8 cellular contexts compared by ENCODE assay signal in genomic region chr16:31142109-31143035, GRCh38. TPM values are rescaled to one million over a fixed set of nuclear protein-coding genes. Genes with fewer than 3 reads are reported as not detected.
DNase-seq lines count a peak whose midpoint lies in the region; ATAC-seq and TF ChIP-seq lines count a peak whose summit lies in the region.

No MANE protein-coding gene starts in this region.

- H3K27me3 Mint-ChIP-seq in T-helper 1 cell treated with Interleukin-12 subunit alpha and Interleukin-12 subunit beta and Interleukin-4 antibody, amounts not matched to agents 30 μg/mL and 1 μg/mL, for 36 hours (ENCODE audit: low read depth): peaks cover 9% of the 10 kb centered on the region

- no peaks in the 10 kb centered on the region for H3K9me3 ChIP-seq in right atrium auricular region
- H3K9me3 ChIP-seq in uterus: no peaks in the 10 kb centered on the region

- H3K9me3 Mint-ChIP-seq in T-helper 1 cell treated with Interleukin-12 subunit alpha and Interleukin-12 subunit beta and Interleukin-4 antibody, amounts not matched to agents 30 μg/mL and 1 μg/mL, for 36 hours: no peaks in the 10 kb centered on the region

- peak; percentile 98 to 99 for TF ChIP-seq CTCF in right atrium auricular region (IDR thresholded peaks at IDR 0.05)
- peak; percentile 94 to 99 (median 97) for TF ChIP-seq CTCF in uterus (IDR thresholded peaks at IDR 0.05)

- peak; percentile 93 for DNase-seq in NCI-H1694 (lab: John Stamatoyannopoulos, UW)
- peak; percentile 98 for DNase-seq in right atrium auricular region (ENCODE audit: low spot score)
- peak; percentile 93 for DNase-seq in pulmonary artery endothelial cell (ENCODE audit: low read depth, low spot score)
- DNase-seq in uterus: peak; percentile 99

- no peaks in the 10 kb centered on the region for H3K36me3 ChIP-seq in right atrium auricular region
- no peaks in the 10 kb centered on the region for H3K36me3 ChIP-seq in uterus

- H3K4me1 Mint-ChIP-seq in T-helper 1 cell treated with Interleukin-12 subunit alpha and Interleukin-12 subunit beta and Interleukin-4 antibody, amounts not matched to agents 30 μg/mL and 1 μg/mL, for 36 hours (ENCODE audit: low read depth): peaks cover 3% of the 10 kb centered on the region

- TF ChIP-seq POLR2A in GM15510 (IDR thresholded peaks at IDR 0.05; ENCODE audit: borderline replicate concordance, extremely low read depth, insufficient read length) (peak; percentile 27), uterus (IDR thresholded peaks at IDR 0.05) (peak in 1 of 2 donors; percentile 56)

- peak overlapping the region; percentile 74 for H3K27ac Mint-ChIP-seq in T-helper 1 cell treated with Interleukin-12 subunit alpha and Interleukin-12 subunit beta and Interleukin-4 antibody, amounts not matched to agents 30 μg/mL and 1 μg/mL, for 36 hours

- H3K36me3 Mint-ChIP-seq in T-helper 1 cell treated with Interleukin-12 subunit alpha and Interleukin-12 subunit beta and Interleukin-4 antibody, amounts not matched to agents 30 μg/mL and 1 μg/mL, for 36 hours (ENCODE audit: low read depth): no peaks in the 10 kb centered on the region

- peaks cover 0 to 30% of the 10 kb centered on the region in 2 donors for H3K4me1 ChIP-seq in right atrium auricular region
- peaks cover 0 to 5% of the 10 kb centered on the region in 2 donors for H3K4me1 ChIP-seq in uterus

- ATAC-seq in HG02938 (IDR thresholded peaks at IDR 0.05; ENCODE audit: unreplicated experiment): peak; percentile 83

- H3K27me3 ChIP-seq in right atrium auricular region (no peaks in the 10 kb centered on the region), uterus (no peaks in the 10 kb centered on the region)

- peak overlapping the region; percentile 80 for H3K27ac ChIP-seq in angular gyrus (ENCODE audit: low read depth, low read length)
- H3K27ac ChIP-seq in right atrium auricular region: peak overlapping the region; percentile 70 to 75
- peak overlapping the region; percentile 65 to 71 for H3K27ac ChIP-seq in uterus

- H3K4me3 ChIP-seq in right atrium auricular region: peak overlapping the region; percentile 45 to 60
- peak overlapping the region; percentile 1 to 45 for H3K4me3 ChIP-seq in uterus

- intact Hi-C loops in uterus (cut with DNase I; ENCODE audit: low total_unique reads): no loop called here

- H3K4me3 Mint-ChIP-seq in T-helper 1 cell treated with Interleukin-12 subunit alpha and Interleukin-12 subunit beta and Interleukin-4 antibody, amounts not matched to agents 30 μg/mL and 1 μg/mL, for 36 hours: peak overlapping the region; percentile 63

RNA-seq across cellular contexts. Expression of gene PRSS8, which starts 6.8 kb away (rescaled TPM):
- total RNA-seq in right atrium auricular region (1 to 10 TPM in 1 of 2 donors, not detected in 1; 2.4 TPM), pulmonary artery endothelial cell (not detected in 2 replicates), uterus (1 to 10 TPM in 1 of 4 donors, under 1 TPM in 1, not detected in 2; 0.26 to 8.7 TPM)

RNA-seq across cellular contexts. Expression of gene PRSS36, which starts 7.5 kb away (rescaled TPM):
- total RNA-seq in right atrium auricular region (1 to 10 TPM; 1.3 to 1.9 TPM), pulmonary artery endothelial cell (0.40 and 0.49 TPM in 2 replicates), uterus (under 1 TPM in 2 of 4 donors, not detected in 2; 0.48 to 0.76 TPM)

RNA-seq across cellular contexts. Expression of gene KAT8, which starts 24.9 kb away (rescaled TPM):
- total RNA-seq in right atrium auricular region (10 to 100 TPM; 58.0 to 64.3 TPM), pulmonary artery endothelial cell (39.5 and 40.4 TPM in 2 replicates), uterus (100 to 1,000 TPM in 1 of 4 donors, 10 to 100 TPM in 3; 63.0 to 101 (median 77.8) TPM)

RNA-seq across cellular contexts. Expression of gene BCKDK, which starts 34.2 kb away (rescaled TPM):
- total RNA-seq in right atrium auricular region: 10 to 100 TPM; 52.0 to 62.3 TPM
- total RNA-seq in pulmonary artery endothelial cell: 19.8 and 20.2 TPM in 2 replicates
- 10 to 100 TPM; 15.3 to 32.1 (median 21.9) TPM for total RNA-seq in uterus

RNA-seq across cellular contexts. Expression of gene FUS, which starts 37.6 kb away (rescaled TPM):
- total RNA-seq in right atrium auricular region: 10 to 100 TPM; 16.9 to 34.3 TPM
- 42.0 and 61.1 TPM in 2 replicates for total RNA-seq in pulmonary artery endothelial cell
- 100 to 1,000 TPM in 2 of 4 donors, 10 to 100 TPM in 2; 21.5 to 356 (median 109) TPM for total RNA-seq in uterus

Comparison
In these comparisons a context has a peak if more than half of its experiments do, and no peak if none do; other contexts are left out.
1. Peak in every context shown above with its lines: DNase-seq, ATAC-seq, H3K4me3 ChIP-seq and H3K27ac ChIP-seq.